ENCODE assay signal across 9 cellular contexts in the genomic region with DNA sequence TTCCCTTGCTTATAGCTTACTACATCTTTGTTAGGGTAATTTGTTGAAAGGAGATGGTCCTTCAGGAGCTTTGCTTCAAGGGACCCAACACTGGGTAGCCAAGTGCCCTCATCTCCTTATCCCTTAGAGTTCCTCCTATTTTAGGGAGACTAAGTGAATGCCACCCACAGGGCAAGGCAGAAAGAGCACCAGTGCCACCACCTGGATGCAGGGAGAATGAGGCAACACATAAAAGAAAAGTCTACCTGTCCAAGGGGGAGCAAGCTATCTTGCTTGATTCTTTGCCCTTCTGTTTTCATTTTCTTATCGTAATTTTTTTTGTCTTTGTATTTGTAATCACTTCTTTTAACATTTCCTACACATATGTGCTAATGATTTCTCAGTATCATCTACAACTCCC.
A peak's percentile ranks its signal among the peaks of the same experiment; 100 is the strongest.
DNase-seq lines count a peak whose midpoint lies in the region; ATAC-seq and TF ChIP-seq lines count a peak whose summit lies in the region.
"Had no signal": no experiment of that assay in that cellular context is flagged by ENCODE, and none has a peak within 500 bp of the region (broad histone marks: within the 10 kb centered on the region; RNA-seq: fewer than 3 reads in every experiment).

No MANE protein-coding gene starts in this region.

- no peaks in the 10 kb centered on the region for H3K4me1 Mint-ChIP-seq in activated CD4-positive, alpha-beta T cell treated with anti-CD3 and anti-CD28 coated beads for 36 hours

- H3K27ac Mint-ChIP-seq in activated CD4-positive, alpha-beta T cell treated with anti-CD3 and anti-CD28 coated beads for 36 hours: no peak overlapping the region

- POLR2A ChIA-PET in activated CD4-positive, alpha-beta T cell treated with anti-CD3 and anti-CD28 coated beads for 36 hours (lab: Charles Lee): no interaction called here
- POLR2A ChIA-PET in Panc1 (lab: Charles Lee): no interaction called here

- no TSS peak for BruUV-seq in Panc1 (replicated peaks; lab: Mats Ljungman, UMichigan)

- no peak overlapping the region for H3K27ac ChIP-seq in Panc1 (ENCODE audit: low read length)
- no peak overlapping the region for H3K27ac ChIP-seq in thoracic aorta
- H3K27ac ChIP-seq: gastrocnemius medialis had no signal

- DNase-seq in activated CD4-positive, alpha-beta T cell treated with anti-CD3 and anti-CD28 coated beads for 36 hours: peak; percentile 10
- DNase-seq in activated CD4-positive, alpha-beta T cell treated with anti-CD3 and anti-CD28 coated beads, Interleukin-2, amount 50 U/mL, for 1 hour: no peak
- DNase-seq in Panc1 (ENCODE audit: low read depth, low spot score) (peak; percentile 15), fibroblast of villous mesenchyme (ENCODE audit: low read depth) (peak; percentile 17), thoracic aorta (ENCODE audit: low spot score) (no peak), cerebellum (ENCODE audit: low spot score) (no peak)
- DNase-seq: gastrocnemius medialis had no signal

- H3K9me3 ChIP-seq in Panc1 (ENCODE audit: control insufficient read depth, insufficient read depth, low read depth, low read length): 0 out of 2 replicates have a peak, but pooled peaks cover under 1% of the 10 kb centered on the region
- H3K9me3 ChIP-seq in thoracic aorta: no peaks in the 10 kb centered on the region
- H3K9me3 ChIP-seq: gastrocnemius medialis had no signal

- H3K4me3 ChIP-seq in Panc1 (ENCODE audit: low read depth in 2 of 2, low read length in 2 of 2): no peak overlapping the region
- H3K4me3 ChIP-seq in fibroblast of villous mesenchyme (ENCODE audit: low read depth, low read length): no peak overlapping the region
- no peak overlapping the region for H3K4me3 ChIP-seq in thoracic aorta
- H3K4me3 ChIP-seq: gastrocnemius medialis had no signal

- H3K27me3 ChIP-seq in Panc1 (ENCODE audit: control insufficient read depth, insufficient read depth, low read length): no peaks in the 10 kb centered on the region
- H3K27me3 ChIP-seq in thoracic aorta (replicated peaks; ENCODE audit: insufficient read depth): no peaks in the 10 kb centered on the region
- H3K27me3 ChIP-seq: gastrocnemius medialis had no signal

- peaks cover 3% of the 10 kb centered on the region for H3K9me3 Mint-ChIP-seq in activated CD4-positive, alpha-beta T cell treated with anti-CD3 and anti-CD28 coated beads for 36 hours (ENCODE audit: low read depth)

- in situ Hi-C loops in Panc1 (cut with HindIII; ENCODE audit: low pct_unique_long_range_greater_than_20kb, low sequenced_read_pairs): no loop called here

- H3K36me3 Mint-ChIP-seq in activated CD4-positive, alpha-beta T cell treated with anti-CD3 and anti-CD28 coated beads for 36 hours (ENCODE audit: low read depth): no peaks in the 10 kb centered on the region

- no peaks in the 10 kb centered on the region for H3K27me3 Mint-ChIP-seq in activated CD4-positive, alpha-beta T cell treated with anti-CD3 and anti-CD28 coated beads for 36 hours

- no peak for ATAC-seq in activated CD4-positive, alpha-beta T cell treated with anti-CD3 and anti-CD28 coated beads for 36 hours
- ATAC-seq in Panc1 (no peak), thoracic aorta (ENCODE audit: insufficient number of reproducible peaks, low FRiP score, low read depth) (no peak), HG03378 (IDR thresholded peaks at IDR 0.05; ENCODE audit: unreplicated experiment) (no peak), HG03139 (IDR thresholded peaks at IDR 0.05; ENCODE audit: unreplicated experiment) (no peak)
- ATAC-seq: gastrocnemius medialis had no signal

- no peak overlapping the region for H3K4me3 Mint-ChIP-seq in activated CD4-positive, alpha-beta T cell treated with anti-CD3 and anti-CD28 coated beads for 36 hours

- intact Hi-C loops in activated CD4-positive, alpha-beta T cell treated with anti-CD3 and anti-CD28 coated beads for 36 hours (cut with DNase I, micrococcal nuclease): no loop called here
- intact Hi-C loops in Panc1 (cut with micrococcal nuclease; ENCODE audit: unreplicated experiment): no loop called here

- TF ChIP-seq CTCF in Panc1 (IDR thresholded peaks at IDR 0.05): peak; percentile 42
- peak; percentile 45 for TF ChIP-seq CTCF in fibroblast of villous mesenchyme (IDR thresholded peaks at IDR 0.05; ENCODE audit: insufficient read depth, low read depth, low read length)
- TF ChIP-seq CTCF in thoracic aorta (IDR thresholded peaks at IDR 0.05): peak; percentile 63

- H3K4me1 ChIP-seq in Panc1 (ENCODE audit: control insufficient read depth, insufficient read depth, low read length) (no peaks in the 10 kb centered on the region), thoracic aorta (ENCODE audit: control insufficient read depth in 1 of 2, low read depth in 2 of 2) (no peaks in the 10 kb centered on the region)
- H3K4me1 ChIP-seq: gastrocnemius medialis had no signal

- CTCF ChIA-PET in activated CD4-positive, alpha-beta T cell treated with anti-CD3 and anti-CD28 coated beads for 36 hours (lab: Charles Lee): interaction anchor here (0.8 kb wide), 1 partner anchor 206 kb away, joined by 3 read pairs; no protein-coding TSS in a partner anchor
- CTCF ChIA-PET in Panc1 (lab: Charles Lee): no interaction called here

- H3K36me3 ChIP-seq in Panc1 (ENCODE audit: control insufficient read depth, insufficient read depth, low read length) (no peaks in the 10 kb centered on the region), thoracic aorta (no peaks in the 10 kb centered on the region)
- H3K36me3 ChIP-seq: gastrocnemius medialis had no signal

Comparison
In these comparisons a context has a peak if more than half of its experiments do, and no peak if none do; other contexts are left out.
1. DNase-seq: peak in activated CD4-positive, alpha-beta T cell treated with anti-CD3 and anti-CD28 coated beads for 36 hours (single experiment), Panc1 (single experiment) and fibroblast of villous mesenchyme (single experiment); none in activated CD4-positive, alpha-beta T cell treated with anti-CD3 and anti-CD28 coated beads, Interleukin-2, amount 50 U/mL, for 1 hour (single experiment), thoracic aorta (single experiment) and cerebellum (single experiment).
2. Peak in every context shown above with its lines, with median percentiles within 50 percentile points of each other: CTCF ChIP-seq.